22 cellular contexts compared by ENCODE assay signal in genomic region chr3:9870978-9871377, GRCh38. TPM values are rescaled to one million over a fixed set of nuclear protein-coding genes. Genes with fewer than 3 reads are reported as not detected.
DNase-seq lines count a peak whose midpoint lies in the region; ATAC-seq and TF ChIP-seq lines count a peak whose summit lies in the region.
"Had no signal": no experiment of that assay in that cellular context is flagged by ENCODE, and none has a peak within 500 bp of the region (broad histone marks: within the 10 kb centered on the region; RNA-seq: fewer than 3 reads in every experiment).

No MANE protein-coding gene starts in this region.

- H3K79me2 ChIP-seq in ACC112 (ENCODE audit: control insufficient read depth, insufficient read depth, low read length, unreplicated experiment): no peaks in the 10 kb centered on the region

- H3K4me1 ChIP-seq in ACC112 (ENCODE audit: control insufficient read depth, insufficient read depth, low read length, unreplicated experiment): peaks cover 27% of the 10 kb centered on the region
- H3K4me1 ChIP-seq: BE2C, transverse colon had no signal

- H3K27me3 ChIP-seq in ACC112 (ENCODE audit: insufficient read depth, low read length): no peaks in the 10 kb centered on the region
- H3K27me3 ChIP-seq: BE2C, transverse colon had no signal

- peak overlapping the region; percentile 58 for H3K27ac ChIP-seq in ACC112 (ENCODE audit: low read depth, low read length)
- H3K27ac ChIP-seq: transverse colon had no signal

- in situ Hi-C loops in G401 (cut with HindIII; ENCODE audit: low sequenced_read_pairs): no loop called here

- H3K36me3 ChIP-seq in ACC112 (ENCODE audit: insufficient read depth, low read length): no peaks in the 10 kb centered on the region
- H3K36me3 ChIP-seq: BE2C, transverse colon had no signal

- no peak overlapping the region for H2AFZ ChIP-seq in ACC112 (ENCODE audit: low read length, unreplicated experiment)

- H3K4me3 ChIP-seq in ACC112 (ENCODE audit: low read depth, low read length): no peak overlapping the region
- H3K4me3 ChIP-seq: transverse colon had no signal

- DNase-seq in H4 (ENCODE audit: low spot score) (peak; percentile 69), fibroblast of peridontal ligament (ENCODE audit: extremely low read depth) (peak; percentile 79), G401 (ENCODE audit: low spot score) (no peak)
- DNase-seq: activated B cell treated with CpG ODN at 0.5 μM for 24 hours; BE2C; DMS153; effector CD4-positive, alpha-beta T cell; H9; KG1; NCI-H146; right cardiac atrium; stimulated activated CD4-positive, alpha-beta T cell treated with anti-CD3 and anti-CD28 coated beads, Interleukin-2, amount 100 ng/mL, for 48 hours; T-helper 1 cell; transverse colon had no signal

- ATAC-seq in SK-N-SH treated with all-trans-retinoic acid at 6 μM for 48 hours: peak; percentile 88
- ATAC-seq in activated CD4-positive, CD25-positive, alpha-beta regulatory T cell treated with anti-CD3 and anti-CD28 coated beads, Interleukin-2, amount 50 U/mL, for 24 hours: no peak
- ATAC-seq in HG02884 (IDR thresholded peaks at IDR 0.05; ENCODE audit: unreplicated experiment): no peak
- ATAC-seq in HG02759 (IDR thresholded peaks at IDR 0.05; ENCODE audit: unreplicated experiment): no peak
- ATAC-seq: right cardiac atrium had no signal

TF ChIP-seq in SK-N-SH treated with all-trans-retinoic acid at 6 μM for 48 hours, 23 proteins besides CTCF, POLR2A, EP300 and RAD21:
- TF ChIP-seq GLIS3 (CRISPR knock-in tag; IDR thresholded peaks at IDR 0.05) (no peak), ZNF8 (CRISPR knock-in tag; IDR thresholded peaks at IDR 0.05) (no peak), BACH2 (CRISPR knock-in tag; IDR thresholded peaks at IDR 0.05; ENCODE audit: borderline replicate concordance) (peak; percentile 39; the same call in 1 of the 2 replicates)

RNA-seq across cellular contexts. Expression of gene CIDEC, which starts 9.1 kb away (rescaled TPM):
- total RNA-seq in H4 (2014; rRNA removed; shearing (Covaris generic)): not detected in 2 replicates
- not detected in 2 replicates for total RNA-seq in G401 (2014; rRNA removed; shearing (Covaris generic))
- total RNA-seq: activated B cell treated with CpG ODN at 0.5 μM for 24 hours, glomerular endothelial cell, H9, NCI-H460, neural crest cell had no signal

RNA-seq across cellular contexts. Expression of gene JAGN1, which starts 19.4 kb away (rescaled TPM):
- 35.7 and 46.1 TPM in 2 replicates for total RNA-seq in H4 (2014; rRNA removed; shearing (Covaris generic))
- 25.1 and 30.0 TPM in 2 replicates for total RNA-seq in G401 (2014; rRNA removed; shearing (Covaris generic))

RNA-seq across cellular contexts. Expression of gene RPUSD3, which starts 27.2 kb away (rescaled TPM):
- total RNA-seq in H4 (2014; rRNA removed; shearing (Covaris generic)): 33.7 and 44.5 TPM in 2 replicates
- total RNA-seq in G401 (2014; rRNA removed; shearing (Covaris generic)): 82.7 and 98.7 TPM in 2 replicates

RNA-seq across cellular contexts. Expression of gene IL17RE, which starts 31.7 kb away (rescaled TPM):
- total RNA-seq in H4 (2014; rRNA removed; shearing (Covaris generic)): not detected in 2 replicates
- 3.6 and 5.3 TPM in 2 replicates for total RNA-seq in G401 (2014; rRNA removed; shearing (Covaris generic))

RNA-seq across cellular contexts. Expression of gene IL17RC, which starts 45.9 kb away (rescaled TPM):
- total RNA-seq in H4 (2014; rRNA removed; shearing (Covaris generic)): 23.0 and 32.4 TPM in 2 replicates
- 12.2 and 22.5 TPM in 2 replicates for total RNA-seq in G401 (2014; rRNA removed; shearing (Covaris generic))
